17 cellular contexts compared by ENCODE assay signal in genomic region chr5:30505014-30505886, GRCh38.
A peak's percentile ranks its signal among the peaks of the same experiment; 100 is the strongest.
DNase-seq lines count a peak whose midpoint lies in the region; ATAC-seq and TF ChIP-seq lines count a peak whose summit lies in the region.
"Had no signal": no experiment of that assay in that cellular context is flagged by ENCODE, and none has a peak within 500 bp of the region (broad histone marks: within the 10 kb centered on the region; RNA-seq: fewer than 3 reads in every experiment).

No MANE protein-coding gene starts in this region.

- DNase-seq in GM23248 (peak; percentile 0), Panc1 (ENCODE audit: low read depth, low spot score) (peak; percentile 76), epithelial cell of prostate (ENCODE audit: low read depth, low spot score) (peak; percentile 8), nephron progenitor cell (no peak), activated gamma-delta T cell (lab: John Stamatoyannopoulos, UW) (no peak), ecto neural progenitor cell (ENCODE audit: low spot score) (no peak)
- DNase-seq in activated effector memory CD4-positive, alpha-beta T cell treated with Interleukin-2 at 50 U/mL for 16 hours = no peak
- DNase-seq: activated CD4-positive, alpha-beta memory T cell treated with anti-CD3 and anti-CD28 coated beads for 36 hours; CD4-positive, CD25-positive, alpha-beta regulatory T cell; effector CD4-positive, alpha-beta T cell; MV-4-11; naive thymus-derived CD4-positive, alpha-beta T cell; stimulated activated CD8-positive, alpha-beta memory T cell treated with anti-CD3 and anti-CD28 coated beads, Interleukin-4, amount 100 ng/mL, for 48 hours had no signal

- POLR2A ChIA-PET in Panc1 (lab: Charles Lee) = no interaction called here

- no TSS peak for BruUV-seq in Panc1 (replicated peaks; lab: Mats Ljungman, UMichigan)

- no peaks in the 10 kb centered on the region for H3K4me1 Mint-ChIP-seq in nephron progenitor cell
- H3K4me1 Mint-ChIP-seq: naive thymus-derived CD4-positive, alpha-beta T cell had no signal

- no peaks in the 10 kb centered on the region for H4K20me1 ChIP-seq in GM23248 (ENCODE audit: insufficient read depth)

- in situ Hi-C loops in GM23248 (cut with MboI) = no loop called here
- in situ Hi-C loops in Panc1 (cut with HindIII; ENCODE audit: low pct_unique_long_range_greater_than_20kb, low sequenced_read_pairs) = no loop called here

- no peaks in the 10 kb centered on the region for H3K4me1 ChIP-seq in GM23248 (ENCODE audit: insufficient read depth)
- H3K4me1 ChIP-seq in Panc1 (ENCODE audit: control insufficient read depth, insufficient read depth, low read length) = no peaks in the 10 kb centered on the region
- H3K4me1 ChIP-seq: vagina had no signal

- CTCF ChIA-PET in Panc1 (lab: Charles Lee) = no interaction called here

- H3K4me3 Mint-ChIP-seq in nephron progenitor cell = no peak overlapping the region
- H3K4me3 Mint-ChIP-seq: activated CD4-positive, alpha-beta memory T cell treated with anti-CD3 and anti-CD28 coated beads for 36 hours; CD4-positive, CD25-positive, alpha-beta regulatory T cell; naive thymus-derived CD4-positive, alpha-beta T cell; T-helper 1 cell treated with Interleukin-12 subunit alpha and Interleukin-12 subunit beta and Interleukin-4 antibody, amounts not matched to agents 30 μg/mL and 1 μg/mL, for 36 hours had no signal

- H3K27ac ChIP-seq in GM23248 (no peak overlapping the region), Panc1 (ENCODE audit: low read length) (no peak overlapping the region), epithelial cell of prostate (peak overlapping the region; percentile 60)
- H3K27ac ChIP-seq: vagina had no signal

- no peak for ATAC-seq in Panc1
- ATAC-seq in HG03457 (IDR thresholded peaks at IDR 0.05; ENCODE audit: unreplicated experiment) = no peak
- ATAC-seq: activated naive CD4-positive, alpha-beta T cell treated with anti-CD3 and anti-CD28 coated beads, Interleukin-2, amount 50 U/mL, for 72 hours; naive thymus-derived CD4-positive, alpha-beta T cell had no signal

- H3F3A ChIP-seq in GM23248 (ENCODE audit: insufficient read depth) = no peaks in the 10 kb centered on the region

- no peaks in the 10 kb centered on the region for H3K36me3 Mint-ChIP-seq in nephron progenitor cell (ENCODE audit: low read depth)
- H3K36me3 Mint-ChIP-seq: activated CD4-positive, alpha-beta memory T cell treated with anti-CD3 and anti-CD28 coated beads for 36 hours; activated naive CD4-positive, alpha-beta T cell treated with anti-CD3 and anti-CD28 coated beads, Interleukin-2, amount 50 U/mL, for 72 hours; CD4-positive, CD25-positive, alpha-beta regulatory T cell; naive thymus-derived CD4-positive, alpha-beta T cell had no signal

- no peak overlapping the region for H3K9ac ChIP-seq in GM23248

- intact Hi-C loops in Panc1 (cut with micrococcal nuclease; ENCODE audit: unreplicated experiment) = no loop called here

- WGBS in GM23248 (ENCODE audit: low coverage in 1 of 2, low lambda C conversion rate in 2 of 2, missing lambda C conversion rate in 2 of 2), 2 experiments = 47 to 49% methylated on average over 4 of the region's 4 CpGs

- no peaks in the 10 kb centered on the region for H3K9me3 ChIP-seq in GM23248 (ENCODE audit: low read depth)
- H3K9me3 ChIP-seq in Panc1 (ENCODE audit: control insufficient read depth, insufficient read depth, low read depth, low read length) = no peaks in the 10 kb centered on the region
- H3K9me3 ChIP-seq: vagina had no signal

- H3K4me3 ChIP-seq in GM23248 (no peak overlapping the region), Panc1 (ENCODE audit: low read depth in 2 of 2, low read length in 2 of 2) (no peak overlapping the region)
- H3K4me3 ChIP-seq: vagina had no signal

- no peak overlapping the region for H2AFZ ChIP-seq in GM23248

- no peaks in the 10 kb centered on the region for H3K79me2 ChIP-seq in GM23248 (ENCODE audit: insufficient read depth)

- TF ChIP-seq CTCF in Panc1 (IDR thresholded peaks at IDR 0.05) (no peak), nephron progenitor cell (IDR thresholded peaks at IDR 0.05) (no peak)

- no peaks in the 10 kb centered on the region for H3K9me3 Mint-ChIP-seq in nephron progenitor cell

- H3K4me2 ChIP-seq in GM23248 (ENCODE audit: unreplicated experiment) = no peak overlapping the region

- H3K27me3 ChIP-seq in GM23248 (replicated peaks; ENCODE audit: insufficient read depth) (no peaks in the 10 kb centered on the region), Panc1 (ENCODE audit: control insufficient read depth, insufficient read depth, low read length) (no peaks in the 10 kb centered on the region)
- H3K27me3 ChIP-seq: vagina had no signal

- H3K36me3 ChIP-seq in GM23248 (ENCODE audit: low read depth) (no peaks in the 10 kb centered on the region), Panc1 (ENCODE audit: control insufficient read depth, insufficient read depth, low read length) (no peaks in the 10 kb centered on the region)
- H3K36me3 ChIP-seq: vagina had no signal

- H3K9me2 ChIP-seq in GM23248 (ENCODE audit: insufficient read depth) = no peaks in the 10 kb centered on the region

- peak overlapping the region; percentile 33 for H3K27ac Mint-ChIP-seq in nephron progenitor cell
- H3K27ac Mint-ChIP-seq: activated CD4-positive, alpha-beta memory T cell treated with anti-CD3 and anti-CD28 coated beads for 36 hours; activated naive CD4-positive, alpha-beta T cell treated with anti-CD3 and anti-CD28 coated beads, Interleukin-2, amount 50 U/mL, for 72 hours; CD4-positive, CD25-positive, alpha-beta regulatory T cell; naive thymus-derived CD4-positive, alpha-beta T cell; T-helper 1 cell treated with Interleukin-12 subunit alpha and Interleukin-12 subunit beta and Interleukin-4 antibody, amounts not matched to agents 30 μg/mL and 1 μg/mL, for 36 hours had no signal

- H3K27me3 Mint-ChIP-seq in nephron progenitor cell (ENCODE audit: low read depth, poor library complexity) = no peaks in the 10 kb centered on the region
- H3K27me3 Mint-ChIP-seq: activated CD4-positive, alpha-beta memory T cell treated with anti-CD3 and anti-CD28 coated beads for 36 hours; CD4-positive, CD25-positive, alpha-beta regulatory T cell; naive thymus-derived CD4-positive, alpha-beta T cell had no signal

Comparison
In these comparisons a context has a peak if more than half of its experiments do, and no peak if none do; other contexts are left out.
1. DNase-seq: peak in GM23248 (single experiment), Panc1 (single experiment) and epithelial cell of prostate (single experiment); none in nephron progenitor cell (single experiment), activated gamma-delta T cell (single experiment), activated effector memory CD4-positive, alpha-beta T cell treated with Interleukin-2 at 50 U/mL for 16 hours (single experiment) and ecto neural progenitor cell (single experiment).